8 cellular contexts compared by ENCODE assay signal in genomic region chr6:40997256-40997957, GRCh38. TPM values are rescaled to one million over a fixed set of nuclear protein-coding genes. Genes with fewer than 3 reads are reported as not detected.
DNase-seq lines count a peak whose midpoint lies in the region; ATAC-seq, FAIRE-seq and TF ChIP-seq lines count a peak whose summit lies in the region.

No MANE protein-coding gene starts in this region.

- peaks cover 2% of the 10 kb centered on the region for H3K9me3 Mint-ChIP-seq in astrocyte (ENCODE audit: unreplicated experiment)

- H3K4me1 ChIP-seq in astrocyte (ENCODE audit: insufficient read depth, low read length), result peaks cover 15% of the 10 kb centered on the region

- no peak for ATAC-seq in HG02678 (IDR thresholded peaks at IDR 0.05; ENCODE audit: unreplicated experiment)
- ATAC-seq in GM18873 (IDR thresholded peaks at IDR 0.05; ENCODE audit: low FRiP score, unreplicated experiment), result no peak

- H3K36me3 ChIP-seq in astrocyte (ENCODE audit: insufficient read depth, low read length), result no peaks in the 10 kb centered on the region

- no peak for TF ChIP-seq CTCF in astrocyte (IDR thresholded peaks at IDR 0.05; ENCODE audit: insufficient read depth, low read depth, low read length)

- H3K36me3 Mint-ChIP-seq in astrocyte (ENCODE audit: low read depth, unreplicated experiment), result no peaks in the 10 kb centered on the region

- no peak for FAIRE-seq in astrocyte (lab: Jason Lieb, UNC)

- DNase-seq in HS-5 (ENCODE audit: low read depth) (peak; percentile 46), astrocyte (ENCODE audit: low read depth) (peak; percentile 78), iris pigment epithelial cell (ENCODE audit: low read depth) (peak; percentile 74), superior temporal gyrus (ENCODE audit: extremely low spot score) (peak; percentile 57), NCI-H2107 (lab: John Stamatoyannopoulos, UW) (no peak)
- DNase-seq in activated T-cell treated with anti-CD3 and anti-CD28 coated beads, Interleukin-2, amount 50 U/mL, for 48 hours, result no peak

- peaks cover 2% of the 10 kb centered on the region for H3K27me3 Mint-ChIP-seq in astrocyte (ENCODE audit: low read depth, unreplicated experiment)

- peak overlapping the region; percentile 95 for H3K27ac Mint-ChIP-seq in astrocyte (ENCODE audit: unreplicated experiment)

- H2AFZ ChIP-seq in astrocyte (ENCODE audit: low read depth, low read length), result peak overlapping the region; percentile 38

- peak overlapping the region; percentile 54 for H3K9ac ChIP-seq in astrocyte (ENCODE audit: low read length)

- peaks cover 24% of the 10 kb centered on the region for H3K4me1 Mint-ChIP-seq in astrocyte (ENCODE audit: low read depth, unreplicated experiment)

- H3K9me3 ChIP-seq in astrocyte (ENCODE audit: insufficient read depth, low read depth, low read length), result no peaks in the 10 kb centered on the region

- peak overlapping the region; percentile 66 for H3K4me3 Mint-ChIP-seq in astrocyte (ENCODE audit: unreplicated experiment)

- no peak overlapping the region for H3K4me3 ChIP-seq in astrocyte (ENCODE audit: insufficient read depth, low read depth, low read length)

- peak overlapping the region; percentile 63 for H3K27ac ChIP-seq in astrocyte (ENCODE audit: low read depth, low read length)

- H3K27me3 ChIP-seq in astrocyte (ENCODE audit: insufficient read depth, low read length), result no peaks in the 10 kb centered on the region

- no peaks in the 10 kb centered on the region for H3K79me2 ChIP-seq in astrocyte (ENCODE audit: insufficient read depth, low read length)

- H3K4me2 ChIP-seq in astrocyte (ENCODE audit: low read length), result peak overlapping the region; percentile 65

- H4K20me1 ChIP-seq in astrocyte (ENCODE audit: insufficient read depth, low read length), result no peaks in the 10 kb centered on the region

RNA-seq across cellular contexts. Expression of gene UNC5CL, which starts 41.6 kb away (rescaled TPM):
- total RNA-seq in astrocyte, result 0.27 and 0.29 TPM in 2 replicates

RNA-seq across cellular contexts. Expression of gene TSPO2, which starts 44.9 kb away (rescaled TPM):
- total RNA-seq in astrocyte, result not detected in 2 replicates

RNA-seq across cellular contexts. Expression of gene APOBEC2, which starts 55.6 kb away (rescaled TPM):
- not detected in 2 replicates for total RNA-seq in astrocyte

Comparison
In these comparisons a context has a peak if more than half of its experiments do, and no peak if none do; other contexts are left out.
1. DNase-seq: peak in HS-5 (single experiment), astrocyte (single experiment), iris pigment epithelial cell (single experiment) and superior temporal gyrus (single experiment); none in activated T-cell treated with anti-CD3 and anti-CD28 coated beads, Interleukin-2, amount 50 U/mL, for 48 hours (0 of 2) and NCI-H2107 (single experiment).